In the genomic region with DNA sequence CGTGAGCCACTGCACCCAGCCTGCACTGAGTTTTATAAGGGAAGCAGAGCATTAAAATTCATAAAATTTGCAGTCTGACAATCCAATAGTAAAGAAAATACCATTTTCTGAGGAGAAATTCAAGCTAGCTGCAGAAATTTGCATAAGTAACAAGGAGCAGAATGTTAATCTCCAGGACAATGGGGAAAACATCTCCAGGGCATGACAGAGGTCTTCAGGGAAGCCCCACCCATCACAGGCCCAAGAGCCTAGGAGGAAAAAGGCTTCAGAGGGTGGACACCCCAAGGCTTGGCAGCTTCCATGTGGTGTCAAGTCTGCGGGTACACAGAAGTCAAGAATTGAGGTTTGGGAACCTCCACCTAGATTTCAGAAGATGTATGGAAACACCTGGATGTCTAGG, we compare ENCODE assay signal across 8 cellular contexts. TPM values are rescaled to one million over a fixed set of nuclear protein-coding genes. Genes with fewer than 3 reads are reported as not detected.
"Had no signal": no experiment of that assay in that cellular context is flagged by ENCODE, and none has a peak within 500 bp of the region (broad histone marks: within the 10 kb centered on the region; RNA-seq: fewer than 3 reads in every experiment).

No MANE protein-coding gene starts in this region.

- H3K27ac Mint-ChIP-seq: IgD-negative memory B cell had no signal

- H3K4me3 Mint-ChIP-seq: IgD-negative memory B cell had no signal

- H3K27ac ChIP-seq: HL-60, KMS-11 had no signal

- H3K4me3 ChIP-seq: K562 had no signal

- H3K4me1 Mint-ChIP-seq: IgD-negative memory B cell had no signal

- H3K9ac ChIP-seq: KMS-11 had no signal

- DNase-seq: IMR-90, KBM-7, KG1 had no signal

- ATAC-seq: HepG2, K562 had no signal

- H3K4me2 ChIP-seq: KMS-11 had no signal

- H3K27me3 Mint-ChIP-seq: IgD-negative memory B cell had no signal

- H3K36me3 Mint-ChIP-seq: IgD-negative memory B cell had no signal

RNA-seq across cellular contexts. Expression of gene MELK, which starts 37.6 kb away (rescaled TPM):
- polyA plus RNA-seq: IgD-negative memory B cell had no signal
